Comparison of ENCODE assay signal across 1 cellular context in genomic region chr16:2048116-2048543, GRCh38.
TF ChIP-seq lines count a peak whose summit lies in the region.

No MANE protein-coding gene starts in this region.

TF ChIP-seq in IMR-90, 13 proteins besides CTCF, POLR2A, EP300 and RAD21 (continued from another document):
- TF ChIP-seq USF2 (IDR thresholded peaks at IDR 0.05; ENCODE audit: low read depth, low read length) = no peak
- no peak for TF ChIP-seq SMC3 (IDR thresholded peaks at IDR 0.05; ENCODE audit: low read depth, low read length)
- TF ChIP-seq CEBPB (IDR thresholded peaks at IDR 0.05; ENCODE audit: low read depth, low read length) = no peak
- TF ChIP-seq CHD1 (IDR thresholded peaks at IDR 0.05; ENCODE audit: low read depth, low read length) = no peak; the same call in 1 of the 2 replicates
- no peak for TF ChIP-seq NFE2L2 (IDR thresholded peaks at IDR 0.05; ENCODE audit: low read depth, low read length)
- no peak for TF ChIP-seq ELK1 (IDR thresholded peaks at IDR 0.05; ENCODE audit: borderline replicate concordance, low read depth, low read length)
- TF ChIP-seq MAFK (IDR thresholded peaks at IDR 0.05; ENCODE audit: low read depth, low read length) = no peak
- no peak for TF ChIP-seq MXI1 (IDR thresholded peaks at IDR 0.05; ENCODE audit: borderline replicate concordance, low read depth, low read length)
- TF ChIP-seq FOS (IDR thresholded peaks at IDR 0.05; ENCODE audit: low read depth, low read length) = no peak
